19 cellular contexts compared by ENCODE assay signal in the genomic region with DNA sequence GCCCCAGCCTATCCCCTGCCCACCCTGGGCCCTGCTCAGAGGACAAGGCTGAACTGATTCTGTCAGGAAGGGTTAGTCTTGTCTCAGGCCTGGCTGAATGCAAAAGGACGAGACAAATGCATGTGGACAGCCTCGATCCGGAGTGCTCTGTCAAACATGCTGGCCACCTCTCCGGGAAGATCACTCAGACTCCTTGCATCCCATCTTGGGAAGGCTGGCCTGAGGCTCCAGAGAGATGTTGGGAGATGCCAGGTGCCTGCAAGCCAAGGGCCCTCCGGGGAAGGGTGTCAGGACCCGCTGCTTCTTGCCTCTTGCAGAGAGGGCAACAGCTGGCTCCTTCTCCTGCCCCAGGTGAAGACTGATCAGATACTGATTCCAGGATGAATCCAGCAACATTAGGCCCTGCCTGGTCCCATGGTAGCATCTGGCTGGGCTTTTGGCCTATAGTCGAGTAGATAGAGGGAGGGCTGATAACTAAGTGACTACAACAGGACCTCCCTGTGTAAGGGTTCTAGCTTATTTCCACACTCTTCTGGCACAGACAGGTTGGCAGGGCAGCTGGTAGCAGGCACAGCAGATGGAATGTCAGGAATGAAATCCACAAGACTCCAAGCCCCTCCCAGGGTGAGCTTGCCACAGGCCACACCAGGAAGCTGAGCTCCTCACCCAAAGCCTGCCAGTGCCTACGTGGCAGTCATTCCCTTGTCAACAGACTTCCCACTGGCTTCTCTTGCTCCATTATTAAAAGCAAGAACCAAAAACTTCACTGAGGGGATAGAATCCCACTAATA. TPM values are rescaled to one million over a fixed set of nuclear protein-coding genes. Genes with fewer than 3 reads are reported as not detected.
DNase-seq lines count a peak whose midpoint lies in the region; ATAC-seq, FAIRE-seq and TF ChIP-seq lines count a peak whose summit lies in the region.
"Had no signal": no experiment of that assay in that cellular context is flagged by ENCODE, and none has a peak within 500 bp of the region (broad histone marks: within the 10 kb centered on the region; RNA-seq: fewer than 3 reads in every experiment).

No MANE protein-coding gene starts in this region.

- H3K4me1 ChIP-seq in astrocyte (ENCODE audit: insufficient read depth, low read length): peaks cover 5% of the 10 kb centered on the region
- H3K4me1 ChIP-seq in lower lobe of right lung: no peaks in the 10 kb centered on the region
- H3K4me1 ChIP-seq in naive thymus-derived CD4-positive, alpha-beta T cell (ENCODE audit: control insufficient read depth in 2 of 2, insufficient read depth in 2 of 2, low read length in 2 of 2): no peaks in the 10 kb centered on the region

- H2AFZ ChIP-seq in astrocyte (ENCODE audit: low read depth, low read length): no peak overlapping the region

- TF ChIP-seq CTCF in HFFc6 (IDR thresholded peaks at IDR 0.05): no peak
- TF ChIP-seq CTCF in astrocyte (IDR thresholded peaks at IDR 0.05; ENCODE audit: insufficient read depth, low read depth, low read length): no peak
- TF ChIP-seq CTCF in lower lobe of right lung (IDR thresholded peaks at IDR 0.05): no peak

- H4K20me1 ChIP-seq in astrocyte (ENCODE audit: insufficient read depth, low read length): no peaks in the 10 kb centered on the region

- H3K27ac Mint-ChIP-seq in HFFc6: peak overlapping the region; percentile 60; the same call in 1 of the 2 replicates
- H3K27ac Mint-ChIP-seq in astrocyte (ENCODE audit: unreplicated experiment): peak overlapping the region; percentile 66
- H3K27ac Mint-ChIP-seq in naive thymus-derived CD4-positive, alpha-beta T cell: no peak overlapping the region
- H3K27ac Mint-ChIP-seq: activated naive CD4-positive, alpha-beta T cell treated with anti-CD3 and anti-CD28 coated beads, Interleukin-2, amount 50 U/mL, for 72 hours; memory B cell had no signal

- POLR2A ChIA-PET in naive thymus-derived CD4-positive, alpha-beta T cell (lab: Charles Lee): no interaction called here

- no peak overlapping the region for H3K27ac ChIP-seq in astrocyte (ENCODE audit: low read depth, low read length)
- H3K27ac ChIP-seq in lower lobe of right lung: no peak overlapping the region
- H3K27ac ChIP-seq in naive thymus-derived CD4-positive, alpha-beta T cell (ENCODE audit: low read depth, low read length): no peak overlapping the region
- H3K27ac ChIP-seq: KMS-11, tibial artery, VCaP had no signal

- H3K4me3 ChIP-seq in astrocyte (ENCODE audit: insufficient read depth, low read depth, low read length) (no peak overlapping the region), lower lobe of right lung (no peak overlapping the region)
- no peak overlapping the region for H3K4me3 ChIP-seq in naive thymus-derived CD4-positive, alpha-beta T cell (ENCODE audit: low read length)
- H3K4me3 ChIP-seq: GM12878, tibial artery had no signal

- H3K27me3 Mint-ChIP-seq in HFFc6 (ENCODE audit: insufficient read depth): peaks cover 7% of the 10 kb centered on the region
- H3K27me3 Mint-ChIP-seq in astrocyte (ENCODE audit: low read depth, unreplicated experiment): peaks cover 15% of the 10 kb centered on the region
- no peaks in the 10 kb centered on the region for H3K27me3 Mint-ChIP-seq in naive thymus-derived CD4-positive, alpha-beta T cell
- H3K27me3 Mint-ChIP-seq: memory B cell had no signal

- no peaks in the 10 kb centered on the region for H3K79me2 ChIP-seq in astrocyte (ENCODE audit: insufficient read depth, low read length)

- H3K9me3 ChIP-seq in astrocyte (ENCODE audit: insufficient read depth, low read depth, low read length): no peaks in the 10 kb centered on the region
- H3K9me3 ChIP-seq in lower lobe of right lung: no peaks in the 10 kb centered on the region
- no peaks in the 10 kb centered on the region for H3K9me3 ChIP-seq in naive thymus-derived CD4-positive, alpha-beta T cell (ENCODE audit: control insufficient read depth in 2 of 3, low read length in 3 of 3)
- H3K9me3 ChIP-seq: tibial artery had no signal

- ATAC-seq in lower lobe of right lung: peak; percentile 61 to 74
- ATAC-seq in naive thymus-derived CD4-positive, alpha-beta T cell: no peak
- ATAC-seq: activated naive CD4-positive, alpha-beta T cell treated with anti-CD3 and anti-CD28 coated beads, Interleukin-2, amount 50 U/mL, for 72 hours; esophagus mucosa; GM12878 had no signal

- no peak for FAIRE-seq in astrocyte (lab: Jason Lieb, UNC)
- FAIRE-seq: GM12878 had no signal

- H3K4me1 Mint-ChIP-seq in HFFc6 (ENCODE audit: low read depth): peaks cover 15% of the 10 kb centered on the region
- peaks cover 12% of the 10 kb centered on the region for H3K4me1 Mint-ChIP-seq in astrocyte (ENCODE audit: low read depth, unreplicated experiment)
- H3K4me1 Mint-ChIP-seq in naive thymus-derived CD4-positive, alpha-beta T cell: no peaks in the 10 kb centered on the region
- H3K4me1 Mint-ChIP-seq: memory B cell had no signal

- no peak overlapping the region for H3K9ac ChIP-seq in astrocyte (ENCODE audit: low read length)
- H3K9ac ChIP-seq: KMS-11 had no signal

- H3K4me2 ChIP-seq in astrocyte (ENCODE audit: low read length): no peak overlapping the region
- H3K4me2 ChIP-seq: KMS-11 had no signal

- H3K27me3 ChIP-seq in astrocyte (ENCODE audit: insufficient read depth, low read length) (no peaks in the 10 kb centered on the region), lower lobe of right lung (ENCODE audit: low read depth) (no peaks in the 10 kb centered on the region)
- no peaks in the 10 kb centered on the region for H3K27me3 ChIP-seq in naive thymus-derived CD4-positive, alpha-beta T cell (ENCODE audit: control insufficient read depth in 2 of 2, insufficient read depth in 2 of 2, low read length in 2 of 2)
- H3K27me3 ChIP-seq: tibial artery had no signal

- H3K36me3 ChIP-seq in astrocyte (ENCODE audit: insufficient read depth, low read length) (no peaks in the 10 kb centered on the region), lower lobe of right lung (no peaks in the 10 kb centered on the region)
- H3K36me3 ChIP-seq in naive thymus-derived CD4-positive, alpha-beta T cell (ENCODE audit: control insufficient read depth in 2 of 3, insufficient read depth in 3 of 3, low read length in 3 of 3): no peaks in the 10 kb centered on the region
- H3K36me3 ChIP-seq: tibial artery had no signal

- H3K4me3 Mint-ChIP-seq in HFFc6 (no peak overlapping the region), astrocyte (ENCODE audit: unreplicated experiment) (no peak overlapping the region)
- H3K4me3 Mint-ChIP-seq in naive thymus-derived CD4-positive, alpha-beta T cell: no peak overlapping the region
- H3K4me3 Mint-ChIP-seq: memory B cell had no signal

- no peaks in the 10 kb centered on the region for H3K36me3 Mint-ChIP-seq in HFFc6 (ENCODE audit: low read depth)
- H3K36me3 Mint-ChIP-seq in astrocyte (ENCODE audit: low read depth, unreplicated experiment): no peaks in the 10 kb centered on the region
- no peaks in the 10 kb centered on the region for H3K36me3 Mint-ChIP-seq in naive thymus-derived CD4-positive, alpha-beta T cell
- H3K36me3 Mint-ChIP-seq: activated naive CD4-positive, alpha-beta T cell treated with anti-CD3 and anti-CD28 coated beads, Interleukin-2, amount 50 U/mL, for 72 hours; memory B cell had no signal

- CTCF ChIA-PET in naive thymus-derived CD4-positive, alpha-beta T cell (lab: Charles Lee): no interaction called here

- no peaks in the 10 kb centered on the region for H3K9me3 Mint-ChIP-seq in HFFc6
- peaks cover 1% of the 10 kb centered on the region for H3K9me3 Mint-ChIP-seq in astrocyte (ENCODE audit: unreplicated experiment)
- H3K9me3 Mint-ChIP-seq in naive thymus-derived CD4-positive, alpha-beta T cell: no peaks in the 10 kb centered on the region
- H3K9me3 Mint-ChIP-seq: activated naive CD4-positive, alpha-beta T cell treated with anti-CD3 and anti-CD28 coated beads, Interleukin-2, amount 50 U/mL, for 72 hours; memory B cell had no signal

- DNase-seq in A172 (ENCODE audit: low spot score): peak; percentile 95
- DNase-seq in HFFc6: peak; percentile 19
- no peak for DNase-seq in astrocyte (ENCODE audit: low read depth)
- DNase-seq in lower lobe of right lung: no peak
- DNase-seq in naive thymus-derived CD4-positive, alpha-beta T cell: no peak
- DNase-seq in activated T-cell treated with anti-CD3 and anti-CD28 coated beads, Interleukin-2, amount 50 U/mL, for 48 hours: no peak
- no peak for DNase-seq in activated gamma-delta T cell (lab: John Stamatoyannopoulos, UW)
- no peak for DNase-seq in DMS79 (lab: John Stamatoyannopoulos, UW)
- DNase-seq: activated CD8-positive, alpha-beta memory T cell treated with anti-CD3 and anti-CD28 coated beads, Interleukin-2, amount 50 U/mL, for 4 hours; hypothalamus; NCI-H1930; tibial artery had no signal

- intact Hi-C loops in lower lobe of right lung (cut with DNase I): no loop called here
- intact Hi-C loops in naive thymus-derived CD4-positive, alpha-beta T cell (cut with micrococcal nuclease): no loop called here

RNA-seq across cellular contexts. Expression of a gene that starts 20.5 kb away (rescaled TPM):
- not detected in 2 replicates for total RNA-seq in A172 (2014; rRNA removed; shearing (Covaris generic))
- not detected for total RNA-seq in HFFc6 (2021; fragmentation: NEBNext Ultra II Directional; extraction: Animal tissue kit (Norgen Biotek cat#: 25700))
- total RNA-seq in astrocyte (0.20 TPM in 1 of 2 replicates, not detected in the other), lower lobe of right lung (not detected)
- not detected for total RNA-seq in naive thymus-derived CD4-positive, alpha-beta T cell
- not detected for polyA plus RNA-seq in naive thymus-derived CD4-positive, alpha-beta T cell
- total RNA-seq: activated naive CD4-positive, alpha-beta T cell treated with anti-CD3 and anti-CD28 coated beads, Interleukin-2, amount 50 U/mL, for 72 hours; esophagus mucosa; GM12878; osteocyte had no signal
- polyA plus RNA-seq: GM12878 had no signal

RNA-seq across cellular contexts. Expression of a gene that starts 44.6 kb away (rescaled TPM):
- 71.3 and 117 TPM in 2 replicates for total RNA-seq in A172 (2014; rRNA removed; shearing (Covaris generic))
- total RNA-seq in HFFc6 (2021; fragmentation: NEBNext Ultra II Directional; extraction: Animal tissue kit (Norgen Biotek cat#: 25700)): 10 to 100 TPM; 20.7 to 37.3 (median 30.9) TPM
- total RNA-seq in astrocyte (38.8 and 43.1 TPM in 2 replicates), lower lobe of right lung (18.3 TPM)
- 1 to 10 TPM in 1 of 5 experiments, under 1 TPM in 4; 0.10 to 1.9 (median 0.16) TPM for total RNA-seq in naive thymus-derived CD4-positive, alpha-beta T cell
- not detected for polyA plus RNA-seq in naive thymus-derived CD4-positive, alpha-beta T cell

Comparison
In these comparisons a context has a peak if more than half of its experiments do, and no peak if none do; other contexts are left out.
1. DNase-seq: peak in A172 (single experiment) and HFFc6 (single experiment); none in astrocyte (single experiment), lower lobe of right lung (single experiment), naive thymus-derived CD4-positive, alpha-beta T cell (0 of 9), activated T-cell treated with anti-CD3 and anti-CD28 coated beads, Interleukin-2, amount 50 U/mL, for 48 hours (0 of 2), activated gamma-delta T cell (single experiment) and DMS79 (single experiment).
2. H3K27ac Mint-ChIP-seq: peak in HFFc6 (single experiment) and astrocyte (single experiment); none in naive thymus-derived CD4-positive, alpha-beta T cell (0 of 9).